In the genomic region with DNA sequence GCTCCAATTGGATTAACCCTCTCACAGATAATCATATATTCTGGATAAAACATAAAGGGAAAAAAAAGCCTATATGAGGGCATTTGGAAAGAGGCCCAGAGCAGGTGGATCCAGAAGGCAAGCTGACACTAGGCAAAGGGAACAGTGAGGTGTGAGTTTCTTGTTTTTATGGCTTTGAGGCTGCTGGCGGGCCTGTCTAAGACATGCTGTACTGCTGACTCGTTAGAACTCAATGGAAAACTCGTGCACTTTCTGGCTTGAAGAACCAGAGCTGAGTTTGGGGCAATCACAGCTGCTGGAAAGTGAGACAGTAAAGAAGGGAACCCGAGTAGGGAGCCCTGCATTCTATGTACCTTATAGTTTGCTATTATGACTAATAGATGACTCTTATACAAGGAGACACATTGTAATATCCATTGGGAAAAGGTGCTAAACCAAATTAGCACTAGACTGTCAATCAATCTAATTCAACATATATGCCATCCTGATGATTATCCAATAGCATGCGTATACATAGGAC, we compare ENCODE assay signal across 18 cellular contexts.
DNase-seq lines count a peak whose midpoint lies in the region; TF ChIP-seq lines count a peak whose summit lies in the region.
"Had no signal": no experiment of that assay in that cellular context is flagged by ENCODE, and none has a peak within 500 bp of the region (broad histone marks: within the 10 kb centered on the region; RNA-seq: fewer than 3 reads in every experiment).

No MANE protein-coding gene starts in this region.

- H3K9me3 Mint-ChIP-seq in MCF 10A (ENCODE audit: unreplicated experiment) (no peaks in the 10 kb centered on the region), progenitor cell of endocrine pancreas (ENCODE audit: low read depth) (no peaks in the 10 kb centered on the region)

- peak overlapping the region; percentile 16 for H3K4ac ChIP-seq in mesendoderm (ENCODE audit: low read depth, low read length)

- intact Hi-C loops in MCF 10A (cut with micrococcal nuclease) = no loop called here
- intact Hi-C loops in breast epithelium (cut with DNase I; ENCODE audit: low total_unique reads) = no loop called here

- H3K9me3 ChIP-seq in breast epithelium = no peaks in the 10 kb centered on the region
- H3K9me3 ChIP-seq: BLaER1 had no signal

- H2AK5ac ChIP-seq in mesendoderm (ENCODE audit: low read length) = no peak overlapping the region

- H3K4me2 ChIP-seq in mesendoderm (ENCODE audit: low read length) = no peak overlapping the region
- H3K4me2 ChIP-seq: BLaER1 had no signal

- no peak overlapping the region for H2BK5ac ChIP-seq in mesendoderm (ENCODE audit: low read length)

- no peak for TF ChIP-seq POLR2A in breast epithelium (IDR thresholded peaks at IDR 0.05)

- no peak overlapping the region for H3K23ac ChIP-seq in mesendoderm (ENCODE audit: low read length)

- DNase-seq in MCF 10A (ENCODE audit: unreplicated experiment) (no peak), breast epithelium (ENCODE audit: low spot score in 2 of 2) (no peak), epithelial cell of esophagus (ENCODE audit: low read depth) (peak; percentile 39), mesendoderm (no peak), progenitor cell of endocrine pancreas (ENCODE audit: low spot score, unreplicated experiment) (no peak), ureter (ENCODE audit: low spot score) (no peak), GM03348 (ENCODE audit: low spot score) (no peak)
- DNase-seq: 8988T; CD4-positive, alpha-beta memory T cell; DMS153; DMS79; GF-D8; GOT3; H7; HFFc6 had no signal

- no peaks in the 10 kb centered on the region for H3K36me3 Mint-ChIP-seq in MCF 10A (ENCODE audit: insufficient read depth, unreplicated experiment)
- H3K36me3 Mint-ChIP-seq in progenitor cell of endocrine pancreas (ENCODE audit: insufficient read depth) = no peaks in the 10 kb centered on the region
- H3K36me3 Mint-ChIP-seq: CD14-positive monocyte; CD4-positive, alpha-beta memory T cell had no signal

- H3K36me3 ChIP-seq in breast epithelium = no peaks in the 10 kb centered on the region
- H3K36me3 ChIP-seq in mesendoderm (ENCODE audit: control insufficient read depth, insufficient read depth, low read length) = no peaks in the 10 kb centered on the region
- H3K36me3 ChIP-seq: BLaER1 had no signal

- no peak overlapping the region for H2BK120ac ChIP-seq in mesendoderm (ENCODE audit: low read depth, low read length)

- H3K4me3 ChIP-seq in breast epithelium (no peak overlapping the region), epithelial cell of esophagus (ENCODE audit: low read length) (no peak overlapping the region), mesendoderm (ENCODE audit: low read length) (no peak overlapping the region)
- H3K4me3 ChIP-seq: BLaER1, GM12878 had no signal

- TF ChIP-seq CTCF in MCF 10A (IDR thresholded peaks at IDR 0.05; ENCODE audit: unreplicated experiment) (no peak), breast epithelium (IDR thresholded peaks at IDR 0.05) (no peak), epithelial cell of esophagus (IDR thresholded peaks at IDR 0.05; ENCODE audit: insufficient read depth, low read depth, low read length, missing control alignments) (no peak), progenitor cell of endocrine pancreas (IDR thresholded peaks at IDR 0.05; ENCODE audit: unreplicated experiment) (no peak)

- H3K4me1 ChIP-seq in breast epithelium (no peaks in the 10 kb centered on the region), mesendoderm (ENCODE audit: control insufficient read depth, low read depth, low read length) (no peaks in the 10 kb centered on the region)
- H3K4me1 ChIP-seq: BLaER1 had no signal

- POLR2A ChIA-PET in MCF 10A (lab: Yijun Ruan, JAX) = interaction anchor here (1.1 to 1.3 kb wide), 2 partner anchors 10 to 12 kb away, joined by 3 to 4 read pairs; no protein-coding TSS in a partner anchor

- no peak overlapping the region for H3K9ac ChIP-seq in mesendoderm (ENCODE audit: low read length)
- H3K9ac ChIP-seq: BLaER1 had no signal

- H3K27me3 Mint-ChIP-seq in MCF 10A (ENCODE audit: insufficient read depth, unreplicated experiment) = no peaks in the 10 kb centered on the region
- H3K27me3 Mint-ChIP-seq in progenitor cell of endocrine pancreas = no peaks in the 10 kb centered on the region

- H2BK15ac ChIP-seq in mesendoderm (replicated peaks; ENCODE audit: low read depth) = no peak overlapping the region

- H4K8ac ChIP-seq in mesendoderm (ENCODE audit: low read depth, low read length) = no peak overlapping the region

- peak overlapping the region; percentile 23 for H3K27ac Mint-ChIP-seq in MCF 10A (ENCODE audit: low read depth, unreplicated experiment)
- no peak overlapping the region for H3K27ac Mint-ChIP-seq in progenitor cell of endocrine pancreas
- H3K27ac Mint-ChIP-seq: CD14-positive monocyte; CD4-positive, alpha-beta memory T cell; HFFc6 had no signal

- no peaks in the 10 kb centered on the region for H3K79me2 ChIP-seq in mesendoderm (ENCODE audit: control insufficient read depth, insufficient read depth, low read length)

- H3K27ac ChIP-seq in breast epithelium (no peak overlapping the region), mesendoderm (ENCODE audit: low read depth, low read length) (no peak overlapping the region)
- H3K27ac ChIP-seq: BLaER1 had no signal

- H4K5ac ChIP-seq in mesendoderm (ENCODE audit: low read length) = no peak overlapping the region

- H3K27me3 ChIP-seq in breast epithelium (no peaks in the 10 kb centered on the region), mesendoderm (ENCODE audit: insufficient read depth, low read length, poor library complexity) (no peaks in the 10 kb centered on the region)
- H3K27me3 ChIP-seq: BLaER1 had no signal

- CTCF ChIA-PET in MCF 10A (lab: Yijun Ruan, JAX) = no interaction called here

- H3K4me1 Mint-ChIP-seq in MCF 10A (ENCODE audit: insufficient read depth, unreplicated experiment) (no peaks in the 10 kb centered on the region), progenitor cell of endocrine pancreas (ENCODE audit: low read depth) (no peaks in the 10 kb centered on the region)
- H3K4me1 Mint-ChIP-seq: CD14-positive monocyte; CD4-positive, alpha-beta memory T cell had no signal

- no CpG with 5 or more reads among the region's 5 CpGs for WGBS in mesendoderm (ENCODE audit: extremely low coverage, insufficient coverage, low lambda C conversion rate)

- H3K56ac ChIP-seq in mesendoderm (ENCODE audit: low read length) = no peak overlapping the region

- H3K4me3 Mint-ChIP-seq in MCF 10A (ENCODE audit: unreplicated experiment) (no peak overlapping the region), progenitor cell of endocrine pancreas (ENCODE audit: low read depth) (no peak overlapping the region)
- H3K4me3 Mint-ChIP-seq: CD14-positive monocyte; CD4-positive, alpha-beta memory T cell; HFFc6 had no signal

- H3K18ac ChIP-seq in mesendoderm (ENCODE audit: low read length) = no peak overlapping the region

- no peaks in the 10 kb centered on the region for H3K79me1 ChIP-seq in mesendoderm (ENCODE audit: low read length)

- no TSS peak for BruUV-seq in MCF 10A (replicated peaks; lab: Mats Ljungman, UMichigan)
